9 cellular contexts compared by ENCODE assay signal in genomic region chr16:56616608-56617211, GRCh38. TPM values are rescaled to one million over a fixed set of nuclear protein-coding genes. Genes with fewer than 3 reads are reported as not detected.
DNase-seq lines count a peak whose midpoint lies in the region; ATAC-seq and TF ChIP-seq lines count a peak whose summit lies in the region.
"Had no signal": no experiment of that assay in that cellular context is flagged by ENCODE, and none has a peak within 500 bp of the region (broad histone marks: within the 10 kb centered on the region; RNA-seq: fewer than 3 reads in every experiment).

No MANE protein-coding gene starts in this region.

- H3K9me3 ChIP-seq in T-helper 17 cell (ENCODE audit: control insufficient read depth, low read length, poor library complexity, severe bottlenecking): no peaks in the 10 kb centered on the region
- no peaks in the 10 kb centered on the region for H3K9me3 ChIP-seq in lower lobe of right lung

- H3K36me3 ChIP-seq in lower lobe of right lung: no peaks in the 10 kb centered on the region

- peaks cover 0 to 4% (median 0%) of the 10 kb centered on the region in 45 donors for H3K27me3 ChIP-seq in dorsolateral prefrontal cortex
- H3K27me3 ChIP-seq in lower lobe of right lung (ENCODE audit: low read depth): no peaks in the 10 kb centered on the region

- H3K4me1 Mint-ChIP-seq in T-helper 17 cell: peaks cover 8% of the 10 kb centered on the region

- H3K4me1 ChIP-seq in lower lobe of right lung: peaks cover 20% of the 10 kb centered on the region

- TF ChIP-seq CTCF in dorsolateral prefrontal cortex (IDR thresholded peaks at IDR 0.05 in 54 of 56, conservative IDR thresholded peaks at IDR 0.05 in 2 of 56; ENCODE audit: low read depth in 1 of 56, partially characterized antibody in 56 of 56) (no peak), lower lobe of right lung (IDR thresholded peaks at IDR 0.05) (no peak)

- ATAC-seq in T-helper 17 cell (peak; percentile 11), lower lobe of right lung (peak; percentile 36 to 37), HG03457 (IDR thresholded peaks at IDR 0.05; ENCODE audit: unreplicated experiment) (no peak)

- DNase-seq in T-helper 17 cell (no peak), dorsolateral prefrontal cortex (no peak), lower lobe of right lung (no peak), substantia nigra (lab: John Stamatoyannopoulos, UW) (no peak), HCEC 1CT (no peak), NCI-H2227 treated with DMSO at 0.1 percent for 48 hours (lab: John Stamatoyannopoulos, UW) (no peak), NCI-H345 (lab: John Stamatoyannopoulos, UW) (no peak)
- DNase-seq: occipital lobe had no signal

- peaks cover 8% of the 10 kb centered on the region for H3K27me3 Mint-ChIP-seq in T-helper 17 cell

- H3K27ac ChIP-seq in dorsolateral prefrontal cortex (peak overlapping the region in 40 of 59 donors; percentile 7 to 77 (median 52)), lower lobe of right lung (peak overlapping the region; percentile 63), substantia nigra (ENCODE audit: low read depth, low read length, poor library complexity, severe bottlenecking) (peak overlapping the region; percentile 26)

- intact Hi-C loops in dorsolateral prefrontal cortex (cut with DNase I) (no loop called here), lower lobe of right lung (cut with DNase I) (no loop called here)

- H3K4me3 Mint-ChIP-seq in T-helper 17 cell: peak overlapping the region; percentile 84

- no peak overlapping the region for H3K27ac Mint-ChIP-seq in T-helper 17 cell

- peak overlapping the region; percentile 26 to 71 (median 56) for H3K4me3 ChIP-seq in dorsolateral prefrontal cortex
- peak overlapping the region; percentile 52 for H3K4me3 ChIP-seq in lower lobe of right lung

- H3K36me3 Mint-ChIP-seq in T-helper 17 cell (ENCODE audit: low read depth): no peaks in the 10 kb centered on the region

RNA-seq across cellular contexts. Expression of gene MT2A, which starts 8.3 kb away (rescaled TPM):
- total RNA-seq in T-helper 17 cell (10 to 100 TPM; 36.4 to 43.4 TPM), dorsolateral prefrontal cortex (1,000 to 10,000 TPM in 1 of 120 experiments, 100 to 1,000 TPM in 119; 138 to 1,007 (median 334) TPM), lower lobe of right lung (223 TPM)

RNA-seq across cellular contexts. Expression of gene MT1E, which starts 8.9 kb away (rescaled TPM):
- total RNA-seq in T-helper 17 cell: 1 to 10 TPM; 1.9 to 8.7 TPM
- 100 to 1,000 TPM; 100 to 796 (median 251) TPM for total RNA-seq in dorsolateral prefrontal cortex
- 158 TPM for total RNA-seq in lower lobe of right lung

RNA-seq across cellular contexts. Expression of gene MT1M, which starts 15.7 kb away (rescaled TPM):
- total RNA-seq in T-helper 17 cell (not detected), dorsolateral prefrontal cortex (100 to 1,000 TPM in 20 of 120 experiments, 10 to 100 TPM in 100; 16.9 to 238 (median 60.1) TPM), lower lobe of right lung (29.8 TPM)

RNA-seq across cellular contexts. Expression of gene MT1A, which starts 21.8 kb away (rescaled TPM):
- total RNA-seq in T-helper 17 cell (not detected), dorsolateral prefrontal cortex (10 to 100 TPM in 28 of 120 experiments, 1 to 10 TPM in 79, under 1 TPM in 1, not detected in 12; 0.93 to 64.6 (median 6.1) TPM), lower lobe of right lung (4.7 TPM)
- total RNA-seq: occipital lobe had no signal

RNA-seq across cellular contexts. Expression of gene MT3, which starts 27.4 kb away (rescaled TPM):
- total RNA-seq in T-helper 17 cell: not detected
- total RNA-seq in dorsolateral prefrontal cortex: 1,000 to 10,000 TPM in 91 of 120 experiments, 100 to 1,000 TPM in 29; 739 to 2,436 (median 1,144) TPM
- not detected for total RNA-seq in lower lobe of right lung

Comparison
In these comparisons a context has a peak if more than half of its experiments do, and no peak if none do; other contexts are left out.
1. RNA of gene MT1E, which starts 8.9 kb away (total RNA-seq): 100 to 796 TPM in dorsolateral prefrontal cortex and 158 TPM in lower lobe of right lung (single experiment); 1.9 to 8.7 TPM in T-helper 17 cell; every median in the first group is over 10 times any median in the second.
2. RNA of gene MT1M, which starts 15.7 kb away (total RNA-seq): 16.9 to 238 TPM in dorsolateral prefrontal cortex and 29.8 TPM in lower lobe of right lung (single experiment); not detected in T-helper 17 cell; every median in the first group is over 10 times any median in the second.
3. Peak in every context shown above with its lines, with median percentiles within 50 percentile points of each other: H3K27ac ChIP-seq.